In the genomic region with DNA sequence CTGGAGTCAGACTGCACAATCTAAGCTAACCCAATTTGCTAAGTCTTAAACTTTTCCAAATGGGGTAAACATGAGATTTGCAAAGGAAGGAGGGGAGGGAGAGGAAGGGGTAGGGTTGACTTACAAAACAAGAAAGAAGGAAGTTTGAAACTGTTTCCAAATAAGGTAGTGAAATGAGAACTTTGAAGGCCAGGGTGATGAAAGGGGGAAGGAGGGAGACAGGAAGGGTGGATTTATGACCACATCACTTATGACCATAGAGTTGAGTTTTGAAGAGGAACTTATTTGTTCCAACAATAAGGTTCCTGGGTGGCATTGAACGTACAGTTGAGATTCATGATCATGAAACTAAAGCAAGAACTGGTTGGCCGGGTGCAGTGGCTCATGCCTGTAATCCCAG, we compare ENCODE assay signal across 16 cellular contexts.
"Had no signal": no experiment of that assay in that cellular context is flagged by ENCODE, and none has a peak within 500 bp of the region (broad histone marks: within the 10 kb centered on the region; RNA-seq: fewer than 3 reads in every experiment).

No MANE protein-coding gene starts in this region.

- H3K27me3 ChIP-seq: gastroesophageal sphincter, hepatocyte, uterus had no signal

- H3K27me3 Mint-ChIP-seq: activated B cell treated with CpG ODN at 0.5 μM for 24 hours; activated CD4-positive, alpha-beta T cell treated with anti-CD3 and anti-CD28 coated beads, Interleukin-2, amount 10 ng/mL, durations not matched to agents 24 days and 14 days; brain had no signal

- H3K4me3 Mint-ChIP-seq: activated B cell treated with CpG ODN at 0.5 μM for 24 hours; activated CD4-positive, alpha-beta T cell treated with anti-CD3 and anti-CD28 coated beads, Interleukin-2, amount 10 ng/mL, durations not matched to agents 24 days and 14 days; brain; central memory CD8-positive, alpha-beta T cell; neural crest cell had no signal

- DNase-seq: activated B cell treated with CpG ODN at 0.5 μM for 24 hours; activated CD4-positive, alpha-beta T cell treated with anti-CD3 and anti-CD28 coated beads, Interleukin-2, amount 10 ng/mL, durations not matched to agents 24 days and 14 days; activated effector memory CD4-positive, alpha-beta T cell treated with Interleukin-2 at 50 U/mL for 16 hours; amygdala; cortex of kidney; effector memory CD4-positive, alpha-beta T cell; kidney; retina; uterus had no signal

- H3K4me1 ChIP-seq: gastroesophageal sphincter, parathyroid adenoma, uterus had no signal

- ATAC-seq: activated naive CD4-positive, alpha-beta T cell treated with anti-CD3 and anti-CD28 coated beads, Interleukin-2, amount 50 U/mL, for 72 hours; gastroesophageal sphincter had no signal

- FAIRE-seq: kidney had no signal

- H3K27ac ChIP-seq: gastroesophageal sphincter, hepatocyte, parathyroid adenoma, uterus had no signal

- H3K4me3 ChIP-seq: gastroesophageal sphincter, hepatocyte, uterus had no signal

- H3K4me2 ChIP-seq: hepatocyte had no signal

- H3K27ac Mint-ChIP-seq: activated B cell treated with CpG ODN at 0.5 μM for 24 hours; activated CD4-positive, alpha-beta T cell treated with anti-CD3 and anti-CD28 coated beads, Interleukin-2, amount 10 ng/mL, durations not matched to agents 24 days and 14 days; activated naive CD4-positive, alpha-beta T cell treated with anti-CD3 and anti-CD28 coated beads, Interleukin-2, amount 50 U/mL, for 72 hours; brain had no signal

- H3K36me3 ChIP-seq: gastroesophageal sphincter, uterus had no signal

- H3K4me1 Mint-ChIP-seq: activated B cell treated with CpG ODN at 0.5 μM for 24 hours; activated CD4-positive, alpha-beta T cell treated with anti-CD3 and anti-CD28 coated beads, Interleukin-2, amount 10 ng/mL, durations not matched to agents 24 days and 14 days; central memory CD8-positive, alpha-beta T cell had no signal

- H3K79me2 ChIP-seq: hepatocyte, parathyroid adenoma had no signal

- H2AFZ ChIP-seq: hepatocyte, parathyroid adenoma had no signal

- H3K9ac ChIP-seq: parathyroid adenoma had no signal
